Comparison of ENCODE assay signal across 28 cellular contexts in genomic region chr2:85514323-85514722, GRCh38.
"Had no signal": no experiment of that assay in that cellular context is flagged by ENCODE, and none has a peak within 500 bp of the region (broad histone marks: within the 10 kb centered on the region; RNA-seq: fewer than 3 reads in every experiment).

No MANE protein-coding gene starts in this region.

- H3K36me3 Mint-ChIP-seq: neural progenitor cell; stimulated activated effector memory CD8-positive, alpha-beta T cell treated with anti-CD3 and anti-CD28 coated beads, Interleukin-12 subunit alpha, Interleukin-12 subunit beta, amount 100 ng/mL, for 72 hours had no signal

- H3K27ac ChIP-seq: neural progenitor cell, ovary, parathyroid adenoma, psoas muscle, right lobe of liver, sigmoid colon, thoracic aorta, thyroid gland, tibial nerve, upper lobe of left lung, vagina had no signal

- H3K4me1 Mint-ChIP-seq: stimulated activated effector memory CD8-positive, alpha-beta T cell treated with anti-CD3 and anti-CD28 coated beads, Interleukin-12 subunit alpha, Interleukin-12 subunit beta, amount 100 ng/mL, for 72 hours had no signal

- H3K9me3 ChIP-seq: ovary, psoas muscle, right lobe of liver, sigmoid colon, stomach, thoracic aorta, thyroid gland, tibial nerve, upper lobe of left lung, vagina had no signal

- H3K4me1 ChIP-seq: neural progenitor cell, parathyroid adenoma, psoas muscle, thyroid gland had no signal

- H3K9ac ChIP-seq: neural progenitor cell, parathyroid adenoma had no signal

- H3K9me3 Mint-ChIP-seq: stimulated activated effector memory CD8-positive, alpha-beta T cell treated with anti-CD3 and anti-CD28 coated beads, Interleukin-12 subunit alpha, Interleukin-12 subunit beta, amount 100 ng/mL, for 72 hours; stimulated activated naive B cell treated with anti-CD40 and anti-IgM and Interleukin-4, amounts not matched to agents 10 μg/mL and 1 μg/mL and 100 μg/mL, for 72 hours; stimulated activated naive CD8-positive, alpha-beta T cell treated with anti-CD3 and anti-CD28 coated beads, Interleukin-15, Interleukin-2, amounts not matched to agents 100 ng/mL and 50 ng/mL, for 24 hours had no signal

- H3K4me3 ChIP-seq: neural progenitor cell, ovary, psoas muscle, right lobe of liver, sigmoid colon, stomach, thoracic aorta, thyroid gland, tibial nerve, upper lobe of left lung, vagina had no signal

- H3K27ac Mint-ChIP-seq: nephron; neural progenitor cell; progenitor cell of endocrine pancreas; stimulated activated effector memory CD8-positive, alpha-beta T cell treated with anti-CD3 and anti-CD28 coated beads, Interleukin-12 subunit alpha, Interleukin-12 subunit beta, amount 100 ng/mL, for 72 hours; stimulated activated naive CD8-positive, alpha-beta T cell treated with anti-CD3 and anti-CD28 coated beads, Interleukin-15, Interleukin-2, amounts not matched to agents 100 ng/mL and 50 ng/mL, for 24 hours had no signal

- H3K79me2 ChIP-seq: parathyroid adenoma had no signal

- H3K4me2 ChIP-seq: neural progenitor cell had no signal

- H2AFZ ChIP-seq: neural progenitor cell, parathyroid adenoma had no signal

- H3K4me3 Mint-ChIP-seq: nephron; neural progenitor cell; stimulated activated effector memory CD8-positive, alpha-beta T cell treated with anti-CD3 and anti-CD28 coated beads, Interleukin-12 subunit alpha, Interleukin-12 subunit beta, amount 100 ng/mL, for 72 hours; stimulated activated naive B cell treated with anti-CD40 and anti-IgM and Interleukin-4, amounts not matched to agents 10 μg/mL and 1 μg/mL and 100 μg/mL, for 72 hours; stimulated activated naive CD8-positive, alpha-beta T cell treated with anti-CD3 and anti-CD28 coated beads, Interleukin-15, Interleukin-2, amounts not matched to agents 100 ng/mL and 50 ng/mL, for 24 hours had no signal

- H3K27me3 Mint-ChIP-seq: progenitor cell of endocrine pancreas; stimulated activated naive B cell treated with anti-CD40 and anti-IgM and Interleukin-4, amounts not matched to agents 10 μg/mL and 1 μg/mL and 100 μg/mL, for 72 hours; stimulated activated naive CD8-positive, alpha-beta T cell treated with anti-CD3 and anti-CD28 coated beads, Interleukin-15, Interleukin-2, amounts not matched to agents 100 ng/mL and 50 ng/mL, for 24 hours had no signal

- FAIRE-seq: small intestine, urothelium cell line had no signal

- DNase-seq: occipital lobe; ovary; posterior cingulate gyrus; psoas muscle; right cardiac atrium; right lobe of liver; sigmoid colon; small intestine; stimulated activated CD4-positive, alpha-beta T cell treated with anti-CD3 and anti-CD28 coated beads, Interleukin-15, amount 100 ng/mL, for 24 hours; stimulated activated CD4-positive, alpha-beta T cell treated with anti-CD3 and anti-CD28 coated beads, Interleukin-2, amount 100 ng/mL, for 24 hours; stimulated activated CD4-positive, alpha-beta T cell treated with anti-CD3 and anti-CD28 coated beads, Interleukin-2, amount 100 ng/mL, for 48 hours; stimulated activated CD4-positive, alpha-beta T cell treated with anti-CD3 and anti-CD28 coated beads, Interleukin-4, amount 100 ng/mL, for 24 hours; stimulated activated naive B cell treated with anti-CD40 and anti-IgM and Interleukin-4, amounts not matched to agents 10 μg/mL and 1 μg/mL and 100 μg/mL, for 72 hours; stimulated activated naive CD4-positive, alpha-beta T cell treated with Interleukin-2 at 50 U/mL for 16 hours; stomach; thyroid gland; trophoblast cell; upper lobe of left lung had no signal

- ATAC-seq: psoas muscle; right cardiac atrium; stimulated activated effector memory CD8-positive, alpha-beta T cell treated with anti-CD3 and anti-CD28 coated beads, Interleukin-12 subunit alpha, Interleukin-12 subunit beta, amount 100 ng/mL, for 72 hours; stimulated activated naive B cell treated with anti-CD40 and anti-IgM and Interleukin-4, amounts not matched to agents 10 μg/mL and 1 μg/mL and 100 μg/mL, for 72 hours had no signal

- H3K36me3 ChIP-seq: neural progenitor cell, ovary, right lobe of liver, sigmoid colon, stomach, thoracic aorta, thyroid gland, tibial nerve, upper lobe of left lung, vagina had no signal

- H3K27me3 ChIP-seq: neural progenitor cell, ovary, right lobe of liver, sigmoid colon, stomach, thyroid gland, tibial nerve, upper lobe of left lung, vagina had no signal
